8 cellular contexts compared by ENCODE assay signal in genomic region chr13:51585696-51586095, GRCh38. TPM values are rescaled to one million over a fixed set of nuclear protein-coding genes. Genes with fewer than 3 reads are reported as not detected.
DNase-seq lines count a peak whose midpoint lies in the region; ATAC-seq, FAIRE-seq and TF ChIP-seq lines count a peak whose summit lies in the region.

No MANE protein-coding gene starts in this region.

- H3K4me3 ChIP-seq in bronchial epithelial cell (ENCODE audit: low read depth, low read length) (peak overlapping the region; percentile 53), mononuclear cell (ENCODE audit: low read length) (peak overlapping the region; percentile 92)

- peaks cover 40% of the 10 kb centered on the region for H3K4me1 ChIP-seq in mononuclear cell (ENCODE audit: insufficient read depth, low read length)

- H3K36me3 ChIP-seq in bronchial epithelial cell (ENCODE audit: control insufficient read depth, insufficient read depth, low read length): no peaks in the 10 kb centered on the region

- ATAC-seq in HG02938 (IDR thresholded peaks at IDR 0.05; ENCODE audit: unreplicated experiment): no peak
- no peak for ATAC-seq in HG03097 (IDR thresholded peaks at IDR 0.05; ENCODE audit: low FRiP score, unreplicated experiment)
- ATAC-seq in GM18517 (IDR thresholded peaks at IDR 0.05; ENCODE audit: unreplicated experiment): no peak

- H3K9me3 ChIP-seq in mononuclear cell (ENCODE audit: low read depth, low read length): no peaks in the 10 kb centered on the region

- FAIRE-seq in bronchial epithelial cell (lab: Jason Lieb, UNC): no peak

- H3K27me3 ChIP-seq in bronchial epithelial cell (ENCODE audit: control insufficient read depth, insufficient read depth, low read length) (no peaks in the 10 kb centered on the region), mononuclear cell (ENCODE audit: insufficient read depth, low read length) (no peaks in the 10 kb centered on the region)

- TF ChIP-seq CTCF in bronchial epithelial cell (IDR thresholded peaks at IDR 0.05; ENCODE audit: insufficient read depth, low read length, severe bottlenecking) (no peak), GM10266 (IDR thresholded peaks at IDR 0.05; ENCODE audit: control insufficient read depth, insufficient read depth, low read depth, missing control alignments) (no peak)

- DNase-seq in Daoy (ENCODE audit: low read depth): peak; percentile 42
- DNase-seq in LHCN-M2 (ENCODE audit: low read depth): peak; percentile 59
- DNase-seq in bronchial epithelial cell (ENCODE audit: low read depth): peak; percentile 91
- DNase-seq in GM10266 (ENCODE audit: extremely low spot score): no peak

RNA-seq across cellular contexts. Expression of gene WDFY2, which starts 1.4 kb away (rescaled TPM):
- total RNA-seq in Daoy (2014; rRNA removed; shearing (Covaris generic)): 1.4 and 4.5 TPM in 2 replicates
- total RNA-seq in LHCN-M2 (2014; rRNA removed): 7.6 and 8.2 TPM in 2 replicates
- polyA plus RNA-seq in LHCN-M2 (2012): 5.0 TPM
- 11.3 and 19.5 TPM in 2 replicates for total RNA-seq in bronchial epithelial cell
- total RNA-seq in mononuclear cell: 19.0 TPM
